2 cellular contexts compared by ENCODE assay signal in genomic region chr6:13203145-13203544, GRCh38.
A peak's percentile ranks its signal among the peaks of the same experiment; 100 is the strongest.
TF ChIP-seq lines count a peak whose summit lies in the region.

No MANE protein-coding gene starts in this region.

TF ChIP-seq in HepG2, 621 proteins besides CTCF, POLR2A, EP300 and RAD21 (continues in another document):
- TF ChIP-seq ZNF18 (CRISPR knock-in tag; IDR thresholded peaks at IDR 0.05; ENCODE audit: insufficient replicate concordance) = no peak
- TF ChIP-seq ZNF570 (CRISPR knock-in tag; IDR thresholded peaks at IDR 0.05; ENCODE audit: borderline replicate concordance) = no peak
- no peak for TF ChIP-seq TAF1 (CRISPR knock-in tag; IDR thresholded peaks at IDR 0.05)
- TF ChIP-seq ZNF577 (CRISPR knock-in tag; IDR thresholded peaks at IDR 0.05; ENCODE audit: borderline replicate concordance, low read depth) = no peak
- no peak for TF ChIP-seq ZNF180 (CRISPR knock-in tag; IDR thresholded peaks at IDR 0.05; ENCODE audit: borderline replicate concordance, low read depth)
- no peak for TF ChIP-seq ZBTB49 (CRISPR knock-in tag; IDR thresholded peaks at IDR 0.05; ENCODE audit: borderline replicate concordance)
- no peak for TF ChIP-seq ZBTB44 (CRISPR knock-in tag; IDR thresholded peaks at IDR 0.05)
- peak; percentile 30; the same call in 1 of the 2 replicates for TF ChIP-seq ETV5 (CRISPR knock-in tag; IDR thresholded peaks at IDR 0.05; ENCODE audit: borderline replicate concordance)
- TF ChIP-seq GATAD2A (CRISPR knock-in tag; IDR thresholded peaks at IDR 0.05) = 0 out of 2 replicates have a peak, but pooled peaks have one; percentile 47
- no peak for TF ChIP-seq ATF3 (CRISPR knock-in tag; IDR thresholded peaks at IDR 0.05)
- no peak for TF ChIP-seq SOX6 (IDR thresholded peaks at IDR 0.05)
- TF ChIP-seq SOX6 (CRISPR knock-in tag; IDR thresholded peaks at IDR 0.05) = peak; percentile 58
- TF ChIP-seq KMT2B (CRISPR knock-in tag; IDR thresholded peaks at IDR 0.05) = no peak
- TF ChIP-seq SMARCE1 (IDR thresholded peaks at IDR 0.05; ENCODE audit: borderline replicate concordance) = no peak
- peak; percentile 36 for TF ChIP-seq HMG20A (CRISPR knock-in tag; IDR thresholded peaks at IDR 0.05; ENCODE audit: borderline replicate concordance)
- TF ChIP-seq SETDB1 (CRISPR knock-in tag; IDR thresholded peaks at IDR 0.05; ENCODE audit: borderline replicate concordance) = no peak
- TF ChIP-seq SOX5 (CRISPR knock-in tag; IDR thresholded peaks at IDR 0.05; ENCODE audit: borderline replicate concordance) = peak; percentile 50; the same call in 1 of the 2 replicates
- no peak for TF ChIP-seq ZNF275 (CRISPR knock-in tag; IDR thresholded peaks at IDR 0.05; ENCODE audit: borderline replicate concordance)
- TF ChIP-seq CEBPG (CRISPR knock-in tag; IDR thresholded peaks at IDR 0.05) = peak; percentile 34
- no peak for TF ChIP-seq GPN1 (CRISPR knock-in tag; IDR thresholded peaks at IDR 0.05; ENCODE audit: borderline replicate concordance)
- TF ChIP-seq ZBTB8A (CRISPR knock-in tag; IDR thresholded peaks at IDR 0.05; ENCODE audit: borderline replicate concordance, low read depth) = no peak
- TF ChIP-seq ZIK1 (CRISPR knock-in tag; IDR thresholded peaks at IDR 0.05; ENCODE audit: borderline replicate concordance, low read depth) = no peak
- TF ChIP-seq NFYB (CRISPR knock-in tag; IDR thresholded peaks at IDR 0.05) = no peak
- TF ChIP-seq ZSCAN25 (CRISPR knock-in tag; IDR thresholded peaks at IDR 0.05) = no peak
- TF ChIP-seq SOX13 (IDR thresholded peaks at IDR 0.05) = no peak
- TF ChIP-seq SOX13 (CRISPR knock-in tag; conservative IDR thresholded peaks at IDR 0.05 in 1 of 2, IDR thresholded peaks at IDR 0.05 in 1 of 2) = peak in 1 of 2 experiments; percentile 67; a peak in 2 of 4 replicates
- TF ChIP-seq ZBTB20 (CRISPR knock-in tag; IDR thresholded peaks at IDR 0.05; ENCODE audit: borderline replicate concordance, low read depth) = no peak
- peak; percentile 86 for TF ChIP-seq FOXA3 (CRISPR knock-in tag; IDR thresholded peaks at IDR 0.05)

TF ChIP-seq in K562, 482 proteins besides CTCF, POLR2A, EP300 and RAD21 (continued from another document):
- TF ChIP-seq CHAMP1 (IDR thresholded peaks at IDR 0.05) = no peak
- no peak for TF ChIP-seq NFE2 (IDR thresholded peaks at IDR 0.05; ENCODE audit: low read depth)
- TF ChIP-seq EWSR1 (IDR thresholded peaks at IDR 0.05; ENCODE audit: borderline replicate concordance, low read depth, partially characterized antibody) = no peak
- peak; percentile 24; the same call in 1 of the 2 replicates for TF ChIP-seq CEBPG (CRISPR knock-in tag; IDR thresholded peaks at IDR 0.05)
- peak; percentile 65 to 95 for TF ChIP-seq CEBPG (tag; conservative IDR thresholded peaks at IDR 0.05 in 1 of 2, IDR thresholded peaks at IDR 0.05 in 1 of 2)
- TF ChIP-seq ARID1B (IDR thresholded peaks at IDR 0.05) = peak; percentile 16; the same call in 1 of the 2 replicates
- peak; percentile 96 for TF ChIP-seq MEIS2 (IDR thresholded peaks at IDR 0.05; ENCODE audit: partially characterized antibody)
- no peak for TF ChIP-seq CBX3 (IDR thresholded peaks at IDR 0.05; ENCODE audit: borderline replicate concordance in 1 of 2, low read length in 2 of 2)
- no peak for TF ChIP-seq STAT5B (CRISPR knock-in tag; IDR thresholded peaks at IDR 0.05)
- TF ChIP-seq ATF1 (CRISPR knock-in tag; IDR thresholded peaks at IDR 0.05) = no peak
- 0 out of 2 replicates have a peak, but pooled peaks have one; percentile 32 for TF ChIP-seq ATF1 (tag; IDR thresholded peaks at IDR 0.05)
- peak; percentile 43 for TF ChIP-seq ATF7 (IDR thresholded peaks at IDR 0.05)
- TF ChIP-seq PBX2 (CRISPR knock-in tag; IDR thresholded peaks at IDR 0.05; ENCODE audit: low read depth) = peak; percentile 50; the same call in 1 of the 2 replicates
- peak; percentile 81 for TF ChIP-seq PBX2 (tag; conservative IDR thresholded peaks at IDR 0.05; ENCODE audit: low read depth)
- TF ChIP-seq CEBPB (tag; IDR thresholded peaks at IDR 0.05) = peak; percentile 63
- no peak for TF ChIP-seq TCF3 (CRISPR knock-in tag; IDR thresholded peaks at IDR 0.05)
- TF ChIP-seq ELF1 (tag; IDR thresholded peaks at IDR 0.05) = 0 out of 2 replicates have a peak, but pooled peaks have one; percentile 40
- TF ChIP-seq MYBL2 (IDR thresholded peaks at IDR 0.05; ENCODE audit: low read depth) = no peak
- no peak for TF ChIP-seq MYBL2 (CRISPR knock-in tag; IDR thresholded peaks at IDR 0.05; ENCODE audit: borderline replicate concordance)
- no peak for TF ChIP-seq ZBTB26 (CRISPR knock-in tag; IDR thresholded peaks at IDR 0.05)
- peak; percentile 75 for TF ChIP-seq ATF3 (IDR thresholded peaks at IDR 0.05)
- no peak for TF ChIP-seq ATF3 (CRISPR knock-in tag; conservative IDR thresholded peaks at IDR 0.05)
- TF ChIP-seq TARDBP (IDR thresholded peaks at IDR 0.05) = no peak
- peak; percentile 75 for TF ChIP-seq ETV1 (tag; conservative IDR thresholded peaks at IDR 0.05; ENCODE audit: low read depth)
- TF ChIP-seq SPI1 (IDR thresholded peaks at IDR 0.05; ENCODE audit: borderline replicate concordance, low read depth, low read length) = peak; percentile 44; the same call in 1 of the 2 replicates
- TF ChIP-seq FOXK2 (conservative IDR thresholded peaks at IDR 0.05 in 1 of 2, IDR thresholded peaks at IDR 0.05 in 1 of 2; ENCODE audit: low read depth in 2 of 2) = peak; percentile 76 to 79
- TF ChIP-seq ZNF79 (CRISPR knock-in tag; IDR thresholded peaks at IDR 0.05; ENCODE audit: low read depth) = no peak
- TF ChIP-seq CTBP1 (IDR thresholded peaks at IDR 0.05; ENCODE audit: borderline replicate concordance) = peak; percentile 98
- TF ChIP-seq KDM1A (IDR thresholded peaks at IDR 0.05) = peak; percentile 39 to 42; a peak in 1 of 4 replicates
- peak; percentile 95 for TF ChIP-seq PKNOX1 (IDR thresholded peaks at IDR 0.05)
- peak; percentile 64 for TF ChIP-seq GABPA (tag; conservative IDR thresholded peaks at IDR 0.05; ENCODE audit: low read depth)
- peak; percentile 31 for TF ChIP-seq HDAC3 (IDR thresholded peaks at IDR 0.05; ENCODE audit: borderline replicate concordance, partially characterized antibody)
